In genomic region chr2:152568566-152568965, GRCh38 we compare ENCODE assay signal across 28 cellular contexts.
"Had no signal": no experiment of that assay in that cellular context is flagged by ENCODE, and none has a peak within 500 bp of the region (broad histone marks: within the 10 kb centered on the region; RNA-seq: fewer than 3 reads in every experiment).

No MANE protein-coding gene starts in this region.

- H3K4me1 ChIP-seq: colonic mucosa, pancreas, right lobe of liver had no signal

- H3K36me3 ChIP-seq: colonic mucosa, gastroesophageal sphincter, neutrophil, pancreas, right lobe of liver, stomach, tibial artery had no signal

- H3K9me3 Mint-ChIP-seq: dendritic cell treated with granulocyte-macrophage colony-stimulating factor and Interleukin-4, amounts not matched to agents 40 ng/mL and 50 ng/mL, for 4 days; mesothelial cell of epicardium; naive B cell; natural killer cell treated with Interleukin-12 subunit alpha and Interleukin-12 subunit beta and Interleukin-15 and Interleukin-18, amount 100 ng/mL, for 72 hours; neural crest cell; type B pancreatic cell had no signal

- ATAC-seq: foreskin keratinocyte; gastroesophageal sphincter; heart left ventricle; left lobe of liver; mucosa of descending colon; natural killer cell treated with Interleukin-12 subunit alpha and Interleukin-12 subunit beta and Interleukin-15 and Interleukin-18, amount 100 ng/mL, for 72 hours; pancreas; right lobe of liver had no signal

- H3K27me3 Mint-ChIP-seq: naive B cell, type B pancreatic cell had no signal

- H3K27ac ChIP-seq: colonic mucosa, esophagus muscularis mucosa, foreskin keratinocyte, gastroesophageal sphincter, heart left ventricle, hepatocyte, neutrophil, pancreas, right lobe of liver, stomach, testis, tibial artery had no signal

- DNase-seq: colonic mucosa; effector memory CD4-positive, alpha-beta T cell; foreskin keratinocyte; heart left ventricle; kidney; mesenchymal stem cell; mucosa of descending colon; naive B cell; pancreas; right lobe of liver; small intestine; stimulated activated CD4-positive, alpha-beta T cell treated with anti-CD3 and anti-CD28 coated beads, Interleukin-15, amount 100 ng/mL, for 24 hours; stimulated activated CD4-positive, alpha-beta T cell treated with anti-CD3 and anti-CD28 coated beads, Interleukin-2, amount 100 ng/mL, for 48 hours; stimulated activated CD8-positive, alpha-beta memory T cell treated with anti-CD3 and anti-CD28 coated beads, Interleukin-4, amount 100 ng/mL, for 48 hours; stimulated activated naive CD4-positive, alpha-beta T cell; stomach; testis; tibial artery had no signal

- H3K36me3 Mint-ChIP-seq: naive B cell; natural killer cell treated with Interleukin-12 subunit alpha and Interleukin-12 subunit beta and Interleukin-15 and Interleukin-18, amount 100 ng/mL, for 72 hours had no signal

- H3K27ac Mint-ChIP-seq: mesothelial cell of epicardium; natural killer cell treated with Interleukin-12 subunit alpha and Interleukin-12 subunit beta and Interleukin-15 and Interleukin-18, amount 100 ng/mL, for 72 hours; type B pancreatic cell had no signal

- H3K4me3 ChIP-seq: colonic mucosa, esophagus muscularis mucosa, gastroesophageal sphincter, heart left ventricle, hepatocyte, mucosa of descending colon, pancreas, right lobe of liver, stomach, testis, tibial artery had no signal

- H3K4me3 Mint-ChIP-seq: dendritic cell treated with granulocyte-macrophage colony-stimulating factor and Interleukin-4, amounts not matched to agents 40 ng/mL and 50 ng/mL, for 4 days; mesothelial cell of epicardium; naive B cell; natural killer cell treated with Interleukin-12 subunit alpha and Interleukin-12 subunit beta and Interleukin-15 and Interleukin-18, amount 100 ng/mL, for 72 hours; neural crest cell; type B pancreatic cell had no signal

- H3K9me3 ChIP-seq: colonic mucosa, esophagus muscularis mucosa, gastroesophageal sphincter, heart left ventricle, mucosa of descending colon, neutrophil, pancreas, right lobe of liver, stomach, testis, tibial artery had no signal

- H3K27me3 ChIP-seq: colonic mucosa, esophagus muscularis mucosa, foreskin keratinocyte, gastroesophageal sphincter, heart left ventricle, hepatocyte, neutrophil, pancreas, right lobe of liver, stomach, testis, tibial artery had no signal
